ENCODE assay signal across 22 cellular contexts in the genomic region with DNA sequence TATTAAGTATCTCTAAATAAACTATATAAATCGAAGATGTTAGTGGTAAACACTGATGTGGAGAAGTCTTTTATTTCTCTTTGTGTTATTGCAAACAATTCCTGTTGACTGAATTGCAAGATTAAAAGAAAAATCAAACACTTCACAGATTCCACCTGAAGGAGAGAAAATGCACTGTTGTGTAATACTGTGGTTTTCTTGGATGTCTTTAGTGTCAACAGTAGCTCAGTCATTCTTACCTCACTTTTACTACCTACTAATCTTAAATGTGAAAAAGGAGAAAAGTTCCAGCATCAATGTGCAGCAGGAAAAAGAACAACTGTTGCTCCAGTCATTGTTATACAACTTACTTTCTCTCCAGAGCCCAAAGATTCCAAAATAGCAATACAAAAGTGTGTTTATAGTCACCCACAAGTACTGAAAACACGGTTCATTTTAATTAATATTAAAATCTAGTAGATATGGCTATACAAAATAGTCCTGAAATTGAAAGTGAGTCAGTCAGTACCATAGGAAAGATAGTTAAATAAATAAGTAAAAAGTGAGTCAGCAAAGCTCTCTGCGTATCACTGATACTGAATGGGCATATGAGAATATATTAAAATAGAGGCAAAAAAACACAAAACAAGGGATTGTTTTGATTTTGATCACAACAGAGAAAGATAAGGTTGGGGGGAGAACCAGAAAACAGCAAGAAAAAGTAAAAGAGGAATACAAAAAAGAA.
DNase-seq lines count a peak whose midpoint lies in the region; ATAC-seq, FAIRE-seq and TF ChIP-seq lines count a peak whose summit lies in the region.
"Had no signal": no experiment of that assay in that cellular context is flagged by ENCODE, and none has a peak within 500 bp of the region (broad histone marks: within the 10 kb centered on the region; RNA-seq: fewer than 3 reads in every experiment).

No MANE protein-coding gene starts in this region.

- WGBS in HepG2 (ENCODE audit: low lambda C conversion rate), result 91% methylated on average over 3 of the region's 3 CpGs
- 84% methylated on average over 3 of the region's 3 CpGs for WGBS in right lobe of liver (ENCODE audit: insufficient coverage, low coverage, low lambda C conversion rate, missing lambda C conversion rate)

- H3K36me3 ChIP-seq in HepG2 (replicated peaks in 1 of 2; ENCODE audit: control insufficient read depth in 1 of 2, insufficient read depth in 2 of 2, low read length in 2 of 2), result peaks cover 7 to 68% of the 10 kb centered on the region in 2 experiments
- peaks cover 0 to 35% (median 8%) of the 10 kb centered on the region in 4 donors for H3K36me3 ChIP-seq in right lobe of liver

- TF ChIP-seq POLR2A in HepG2 (IDR thresholded peaks at IDR 0.05; ENCODE audit: insufficient read depth in 1 of 2, low read depth in 2 of 2, low read length in 2 of 2), result no peak
- no peak for TF ChIP-seq POLR2A in right lobe of liver (IDR thresholded peaks at IDR 0.05)

- intact Hi-C loops in HepG2 (cut with micrococcal nuclease; ENCODE audit: unreplicated experiment) (no loop called here), right lobe of liver (cut with DNase I) (no loop called here)
- intact Hi-C loops in activated T-helper 1 cell treated with anti-CD3 and anti-CD28 coated beads, Interleukin-12 subunit alpha, Interleukin-12 subunit beta, Interleukin-2, Interleukin-4 antibody, amounts not matched to agents 30 ng/mL and 10 ng/mL and 1 ng/mL, durations not matched to agents 14 hours and 24 hours and 36 hours (cut with micrococcal nuclease), result no loop called here

- H3K4me3 Mint-ChIP-seq in activated T-helper 1 cell treated with anti-CD3 and anti-CD28 coated beads, Interleukin-12 subunit alpha, Interleukin-12 subunit beta, Interleukin-2, Interleukin-4 antibody, amounts not matched to agents 30 ng/mL and 10 ng/mL and 1 ng/mL, durations not matched to agents 14 hours and 24 hours and 36 hours, result no peak overlapping the region

- no peak overlapping the region for H2AFZ ChIP-seq in HepG2 (ENCODE audit: low read length)

- H3K9ac ChIP-seq in HepG2 (ENCODE audit: insufficient read depth, low read depth, low read length), result no peak overlapping the region
- H3K9ac ChIP-seq: KMS-11 had no signal

- no peaks in the 10 kb centered on the region for H3K79me2 ChIP-seq in HepG2 (ENCODE audit: insufficient read depth, low read length)

- H3K9me3 Mint-ChIP-seq in activated T-helper 1 cell treated with anti-CD3 and anti-CD28 coated beads, Interleukin-12 subunit alpha, Interleukin-12 subunit beta, Interleukin-2, Interleukin-4 antibody, amounts not matched to agents 30 ng/mL and 10 ng/mL and 1 ng/mL, durations not matched to agents 14 hours and 24 hours and 36 hours, result no peaks in the 10 kb centered on the region

- H3K27me3 Mint-ChIP-seq in activated T-helper 1 cell treated with anti-CD3 and anti-CD28 coated beads, Interleukin-12 subunit alpha, Interleukin-12 subunit beta, Interleukin-2, Interleukin-4 antibody, amounts not matched to agents 30 ng/mL and 10 ng/mL and 1 ng/mL, durations not matched to agents 14 hours and 24 hours and 36 hours (ENCODE audit: insufficient read depth), result no peaks in the 10 kb centered on the region

- BruUV-seq in HepG2 (replicated peaks; lab: Mats Ljungman, UMichigan), result no TSS peak

- H3K4me2 ChIP-seq in HepG2 (ENCODE audit: low read depth, low read length), result no peak overlapping the region
- H3K4me2 ChIP-seq: KMS-11, smooth muscle cell had no signal

- ATAC-seq in HepG2 (no peak), right lobe of liver (no peak), SK-N-SH treated with all-trans-retinoic acid at 6 μM for 48 hours (peak; percentile 72)
- ATAC-seq: body of pancreas, HCT116, mucosa of descending colon had no signal

- no peak for DNase-seq in HepG2 (ENCODE audit: low spot score)
- DNase-seq in right lobe of liver, result no peak
- no peak for DNase-seq in epithelial cell of prostate (ENCODE audit: low read depth, low spot score)
- no peak for DNase-seq in Ammon's horn (ENCODE audit: low spot score)
- no peak for DNase-seq in activated T-helper 1 cell treated with anti-CD3 and anti-CD28 coated beads, Interleukin-12 subunit alpha, Interleukin-12 subunit beta, Interleukin-2, Interleukin-4 antibody, amounts not matched to agents 30 ng/mL and 10 ng/mL and 1 ng/mL, durations not matched to agents 14 hours and 24 hours and 36 hours (ENCODE audit: low spot score)
- DNase-seq in DMS 273 treated with DMSO at 0.1 percent for 48 hours (lab: John Stamatoyannopoulos, UW), result no peak
- no peak for DNase-seq in NCI-H1092 treated with DMSO at 0.1 percent for 48 hours (lab: John Stamatoyannopoulos, UW)
- DNase-seq: activated CD4-positive, CD25-positive, alpha-beta regulatory T cell treated with anti-CD3 and anti-CD28 coated beads, Interleukin-2, amount 50 U/mL, for 72 hours; activated T-cell treated with anti-CD3 and anti-CD28 coated beads, Interleukin-2, amount 50 U/mL, for 48 hours; body of pancreas; effector CD8-positive, alpha-beta T cell; mucosa of descending colon; NCI-H1930; NCI-H526 treated with DMSO at 0.1 percent for 48 hours; occipital lobe; Peyer's patch; T-helper 1 cell had no signal

- no peaks in the 10 kb centered on the region for H3K4me1 Mint-ChIP-seq in activated T-helper 1 cell treated with anti-CD3 and anti-CD28 coated beads, Interleukin-12 subunit alpha, Interleukin-12 subunit beta, Interleukin-2, Interleukin-4 antibody, amounts not matched to agents 30 ng/mL and 10 ng/mL and 1 ng/mL, durations not matched to agents 14 hours and 24 hours and 36 hours (ENCODE audit: low read depth)

- TF ChIP-seq RAD21 in HepG2 (CRISPR knock-in tag; IDR thresholded peaks at IDR 0.05), result no peak

- POLR2A ChIA-PET in HepG2 (lab: Yijun Ruan, JAX), result no interaction called here

- no peak overlapping the region for H3K4me3 ChIP-seq in HepG2 (replicated peaks in 1 of 3; ENCODE audit: insufficient read depth in 1 of 3, low read depth in 2 of 3, low read length in 3 of 3)
- H3K4me3 ChIP-seq in right lobe of liver, result no peak overlapping the region
- H3K4me3 ChIP-seq: body of pancreas, mucosa of descending colon, Peyer's patch, smooth muscle cell had no signal

- CTCF ChIA-PET in HepG2 (lab: Yijun Ruan, JAX; ENCODE audit: low intra/inter-chr PET ratio, low total read pairs), result no interaction called here

- TF ChIP-seq EP300 in HepG2 (IDR thresholded peaks at IDR 0.05; ENCODE audit: low read depth in 2 of 2, low read length in 2 of 2) (no peak), HepG2 (CRISPR knock-in tag; IDR thresholded peaks at IDR 0.05; ENCODE audit: borderline replicate concordance) (no peak)

- peaks cover 19% of the 10 kb centered on the region for H3K36me3 Mint-ChIP-seq in activated T-helper 1 cell treated with anti-CD3 and anti-CD28 coated beads, Interleukin-12 subunit alpha, Interleukin-12 subunit beta, Interleukin-2, Interleukin-4 antibody, amounts not matched to agents 30 ng/mL and 10 ng/mL and 1 ng/mL, durations not matched to agents 14 hours and 24 hours and 36 hours (ENCODE audit: low read depth)

- H3K27ac ChIP-seq in HepG2 (ENCODE audit: extremely low read length, insufficient read depth, low read length) (no peak overlapping the region), right lobe of liver (no peak overlapping the region), epithelial cell of prostate (peak overlapping the region; percentile 18)
- H3K27ac ChIP-seq: body of pancreas, KMS-11, Peyer's patch had no signal

- no peaks in the 10 kb centered on the region for H4K20me1 ChIP-seq in HepG2 (ENCODE audit: insufficient read depth, low read length)

- H3K4me1 ChIP-seq in HepG2 (ENCODE audit: insufficient read depth, low read length) (no peaks in the 10 kb centered on the region), right lobe of liver (no peaks in the 10 kb centered on the region)
- H3K4me1 ChIP-seq: body of pancreas, Peyer's patch had no signal

- no peak for TF ChIP-seq CTCF in HepG2 (CRISPR knock-in tag; IDR thresholded peaks at IDR 0.05)
- TF ChIP-seq CTCF in right lobe of liver (IDR thresholded peaks at IDR 0.05), result no peak

- FAIRE-seq in HepG2 (lab: Jason Lieb, UNC), result no peak
- FAIRE-seq: islet of Langerhans had no signal

- no peaks in the 10 kb centered on the region for H3K9me3 ChIP-seq in HepG2 (ENCODE audit: low read length)
- no peaks in the 10 kb centered on the region for H3K9me3 ChIP-seq in right lobe of liver
- H3K9me3 ChIP-seq: body of pancreas, mucosa of descending colon, Peyer's patch had no signal

- no peak overlapping the region for H3K27ac Mint-ChIP-seq in activated T-helper 1 cell treated with anti-CD3 and anti-CD28 coated beads, Interleukin-12 subunit alpha, Interleukin-12 subunit beta, Interleukin-2, Interleukin-4 antibody, amounts not matched to agents 30 ng/mL and 10 ng/mL and 1 ng/mL, durations not matched to agents 14 hours and 24 hours and 36 hours

- H3K27me3 ChIP-seq in HepG2 (ENCODE audit: control insufficient read depth in 1 of 2, insufficient read depth in 2 of 2, low read length in 2 of 2), result no peaks in the 10 kb centered on the region
- no peaks in the 10 kb centered on the region for H3K27me3 ChIP-seq in right lobe of liver
- H3K27me3 ChIP-seq: body of pancreas, Peyer's patch had no signal

- in situ Hi-C loops in HepG2 (cut with HindIII; ENCODE audit: extremely low pct_ligation_motif_present, low pct_unique_long_range_greater_than_20kb), result no loop called here

TF ChIP-seq in HepG2, 621 proteins besides CTCF, POLR2A, EP300 and RAD21:
- no peak for TF ChIP-seq KLF11 (CRISPR knock-in tag; IDR thresholded peaks at IDR 0.05)
- peak; percentile 38; the same call in 1 of the 2 replicates for TF ChIP-seq CEBPB (IDR thresholded peaks at IDR 0.05; ENCODE audit: borderline replicate concordance, low read depth, low read length)

TF ChIP-seq in SK-N-SH treated with all-trans-retinoic acid at 6 μM for 48 hours, 23 proteins besides CTCF, POLR2A, EP300 and RAD21 (continues in another document):
- no peak for TF ChIP-seq ZFP3 (CRISPR knock-in tag; IDR thresholded peaks at IDR 0.05)
- no peak for TF ChIP-seq CSDC2 (CRISPR knock-in tag; IDR thresholded peaks at IDR 0.05)
- TF ChIP-seq ZNF8 (CRISPR knock-in tag; IDR thresholded peaks at IDR 0.05), result no peak
- TF ChIP-seq, protein P1, sequence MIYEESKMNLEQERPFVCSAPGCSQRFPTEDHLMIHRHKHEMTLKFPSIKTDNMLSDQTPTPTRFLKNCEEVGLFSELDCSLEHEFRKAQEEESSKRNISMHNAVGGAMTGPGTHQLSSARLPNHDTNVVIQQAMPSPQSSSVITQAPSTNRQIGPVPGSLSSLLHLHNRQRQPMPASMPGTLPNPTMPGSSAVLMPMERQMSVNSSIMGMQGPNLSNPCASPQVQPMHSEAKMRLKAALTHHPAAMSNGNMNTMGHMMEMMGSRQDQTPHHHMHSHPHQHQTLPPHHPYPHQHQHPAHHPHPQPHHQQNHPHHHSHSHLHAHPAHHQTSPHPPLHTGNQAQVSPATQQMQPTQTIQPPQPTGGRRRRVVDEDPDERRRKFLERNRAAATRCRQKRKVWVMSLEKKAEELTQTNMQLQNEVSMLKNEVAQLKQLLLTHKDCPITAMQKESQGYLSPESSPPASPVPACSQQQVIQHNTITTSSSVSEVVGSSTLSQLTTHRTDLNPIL (CRISPR knock-in tag; IDR thresholded peaks at IDR 0.05; ENCODE audit: low read depth), result no peak
- no peak for TF ChIP-seq PPARA (CRISPR knock-in tag; IDR thresholded peaks at IDR 0.05; ENCODE audit: borderline replicate concordance)
